In genomic region chr1:20219053-20219452, GRCh38 we compare ENCODE assay signal across 12 cellular contexts. TPM values are rescaled to one million over a fixed set of nuclear protein-coding genes. Genes with fewer than 3 reads are reported as not detected.
"Had no signal": no experiment of that assay in that cellular context is flagged by ENCODE, and none has a peak within 500 bp of the region (broad histone marks: within the 10 kb centered on the region; RNA-seq: fewer than 3 reads in every experiment).

No MANE protein-coding gene starts in this region.

RNA-seq across cellular contexts. Expression of gene PLA2G2C, which starts 32.7 kb away (rescaled TPM):
- total RNA-seq: activated naive CD8-positive, alpha-beta T cell treated with anti-CD3 and anti-CD28 coated beads for 36 hours; activated naive CD8-positive, alpha-beta T cell treated with anti-CD3 and anti-CD28 coated beads, Interleukin-2, amount 10 ng/mL, durations not matched to agents 7 days and 5 days; activated T-cell treated with anti-CD3 and anti-CD28 coated beads, Interleukin-2, amount 50 U/mL, for 4 hours; ascending aorta; astrocyte; body of pancreas; bronchial epithelial cell; cardiac muscle cell; cardiac septum; cerebellum had no signal
- polyA plus RNA-seq: adipose tissue, aorta, cardiac muscle cell had no signal

RNA-seq across cellular contexts. Expression of gene UBXN10, which starts 33.2 kb away (rescaled TPM):
- total RNA-seq: ascending aorta had no signal
